Comparison of ENCODE assay signal across 8 cellular contexts in genomic region chr6:32971581-32972352, GRCh38. TPM values are rescaled to one million over a fixed set of nuclear protein-coding genes. Genes with fewer than 3 reads are reported as not detected.
DNase-seq lines count a peak whose midpoint lies in the region; ATAC-seq and TF ChIP-seq lines count a peak whose summit lies in the region.

No MANE protein-coding gene starts in this region.

- H3K36me3 ChIP-seq in breast epithelium = peaks cover under 1% of the 10 kb centered on the region
- H3K36me3 ChIP-seq in skeletal muscle satellite cell (ENCODE audit: insufficient read depth, low read length) = peaks cover 52% of the 10 kb centered on the region

- ATAC-seq in GM18873 (IDR thresholded peaks at IDR 0.05; ENCODE audit: low FRiP score, unreplicated experiment) (peak; percentile 51), HG03135 (IDR thresholded peaks at IDR 0.05; ENCODE audit: unreplicated experiment) (peak; percentile 42)

- no peaks in the 10 kb centered on the region for H3K27me3 ChIP-seq in AG04450 (ENCODE audit: control insufficient read depth, insufficient read depth, low read length)
- H3K27me3 ChIP-seq in breast epithelium = no peaks in the 10 kb centered on the region
- H3K27me3 ChIP-seq in skeletal muscle satellite cell (ENCODE audit: control insufficient read depth, insufficient read depth, low read length) = no peaks in the 10 kb centered on the region

- H3K4me2 ChIP-seq in skeletal muscle satellite cell (ENCODE audit: low read length) = peak overlapping the region; percentile 90

- DNase-seq in AG04450 (ENCODE audit: low read depth, low spot score) (peak; percentile 100), NCI-H2196 (lab: John Stamatoyannopoulos, UW; ENCODE audit: unreplicated experiment) (peak; percentile 100), breast epithelium (ENCODE audit: low spot score in 2 of 2) (peak; percentile 99 to 100)

- intact Hi-C loops in breast epithelium (cut with DNase I; ENCODE audit: low total_unique reads) = no loop called here

- peak overlapping the region; percentile 99 for H3K4me3 ChIP-seq in AG04450 (ENCODE audit: low read depth, low read length)
- peak overlapping the region; percentile 84 to 91 (median 85) for H3K4me3 ChIP-seq in breast epithelium
- H3K4me3 ChIP-seq in iPS-18c (ENCODE audit: insufficient read depth, low read depth, low read length) = peak overlapping the region; percentile 99
- peak overlapping the region; percentile 89 for H3K4me3 ChIP-seq in skeletal muscle satellite cell (ENCODE audit: low read length)

- H3K9me3 ChIP-seq in AG04450 (ENCODE audit: control insufficient read depth, insufficient read depth, low read length) (peaks cover 5% of the 10 kb centered on the region; the same call in 1 of the 2 replicates), breast epithelium (no peaks in the 10 kb centered on the region), iPS-18c (ENCODE audit: control insufficient read depth, insufficient read depth, low read length) (no peaks in the 10 kb centered on the region), skeletal muscle satellite cell (replicated peaks; ENCODE audit: low read length) (no peaks in the 10 kb centered on the region)

- H3K4me1 ChIP-seq in breast epithelium (peaks cover 5 to 14% of the 10 kb centered on the region in 2 donors), skeletal muscle satellite cell (ENCODE audit: control insufficient read depth, insufficient read depth, low read length) (peaks cover 28% of the 10 kb centered on the region)

- CTCF ChIA-PET in AG04450 (lab: Charles Lee) = interaction anchor here (1.0 to 3.7 kb wide), 12 partner anchors 11 to 776 kb away, joined by 3 to 29 read pairs (median 4); partner anchors contain the start of genes HLA-DMA and TAP2

- TF ChIP-seq CTCF in AG04450 (IDR thresholded peaks at IDR 0.05; ENCODE audit: low read depth, low read length) (0 out of 2 replicates have a peak, but pooled peaks have one; percentile 14), VCaP (conservative IDR thresholded peaks at IDR 0.05) (no peak), breast epithelium (IDR thresholded peaks at IDR 0.05) (peak in 1 of 3 donors; percentile 35)

- peak; percentile 99 for TF ChIP-seq POLR2A in breast epithelium (IDR thresholded peaks at IDR 0.05)

- peak overlapping the region; percentile 97 for H3K9ac ChIP-seq in skeletal muscle satellite cell (ENCODE audit: low read depth, low read length)

- H3K27ac ChIP-seq in AG04450 (ENCODE audit: low read depth, low read length) = peak overlapping the region; percentile 100
- peak overlapping the region; percentile 100 for H3K27ac ChIP-seq in VCaP
- peak overlapping the region; percentile 96 to 100 for H3K27ac ChIP-seq in breast epithelium

- POLR2A ChIA-PET in AG04450 (lab: Yijun Ruan, JAX) = interaction anchor here (0.6 to 8.3 kb wide), 62 partner anchors 8 to 1707 kb away, joined by 3 to 199 read pairs (median 5); partner anchors contain the start of genes ATF6B, B3GALT4, CUTA and EHMT2

RNA-seq across cellular contexts. Expression of gene BRD2, which starts 3.4 kb away (rescaled TPM):
- 110 and 138 TPM in 2 replicates for polyA plus RNA-seq in AG04450 (2011; rRNA removed)
- 102 and 104 TPM in 2 replicates for polyA minus RNA-seq in AG04450 (2011; rRNA and poly(A)+ RNA removed)
- total RNA-seq in breast epithelium = 100 to 1,000 TPM; 111 to 159 (median 122) TPM
- 95.3 and 95.7 TPM in 2 replicates for total RNA-seq in skeletal muscle satellite cell (2012; rRNA removed)

RNA-seq across cellular contexts. Expression of gene HLA-DMA, which starts 18.9 kb away (rescaled TPM):
- polyA plus RNA-seq in AG04450 (2011; rRNA removed) = 7.1 and 8.2 TPM in 2 replicates
- polyA minus RNA-seq in AG04450 (2011; rRNA and poly(A)+ RNA removed) = 4.5 TPM in 2 replicates
- total RNA-seq in breast epithelium = 10 to 100 TPM; 28.5 to 41.9 (median 30.9) TPM
- total RNA-seq in skeletal muscle satellite cell (2012; rRNA removed) = 0.66 and 1.0 TPM in 2 replicates

RNA-seq across cellular contexts. Expression of gene HLA-DMB, which starts 30.9 kb away (rescaled TPM):
- 0.07 and 0.12 TPM in 2 replicates for polyA plus RNA-seq in AG04450 (2011; rRNA removed)
- polyA minus RNA-seq in AG04450 (2011; rRNA and poly(A)+ RNA removed) = not detected in 2 replicates
- total RNA-seq in breast epithelium = 10 to 100 TPM; 16.4 to 52.0 (median 34.6) TPM
- not detected in 2 replicates for total RNA-seq in skeletal muscle satellite cell (2012; rRNA removed)

RNA-seq across cellular contexts. Expression of gene HLA-DOA, which starts 37.6 kb away (rescaled TPM):
- polyA plus RNA-seq in AG04450 (2011; rRNA removed) = 0.02 TPM in 1 of 2 replicates, not detected in the other
- polyA minus RNA-seq in AG04450 (2011; rRNA and poly(A)+ RNA removed) = not detected in 2 replicates
- 1 to 10 TPM; 2.1 to 5.7 (median 3.3) TPM for total RNA-seq in breast epithelium
- total RNA-seq in skeletal muscle satellite cell (2012; rRNA removed) = not detected in 2 replicates

Comparison
In these comparisons a context has a peak if more than half of its experiments do, and no peak if none do; other contexts are left out.
1. Peak in every context shown above with its lines: DNase-seq, ATAC-seq, H3K4me3 ChIP-seq and H3K27ac ChIP-seq.